Comparison of ENCODE assay signal across 8 cellular contexts in the genomic region with DNA sequence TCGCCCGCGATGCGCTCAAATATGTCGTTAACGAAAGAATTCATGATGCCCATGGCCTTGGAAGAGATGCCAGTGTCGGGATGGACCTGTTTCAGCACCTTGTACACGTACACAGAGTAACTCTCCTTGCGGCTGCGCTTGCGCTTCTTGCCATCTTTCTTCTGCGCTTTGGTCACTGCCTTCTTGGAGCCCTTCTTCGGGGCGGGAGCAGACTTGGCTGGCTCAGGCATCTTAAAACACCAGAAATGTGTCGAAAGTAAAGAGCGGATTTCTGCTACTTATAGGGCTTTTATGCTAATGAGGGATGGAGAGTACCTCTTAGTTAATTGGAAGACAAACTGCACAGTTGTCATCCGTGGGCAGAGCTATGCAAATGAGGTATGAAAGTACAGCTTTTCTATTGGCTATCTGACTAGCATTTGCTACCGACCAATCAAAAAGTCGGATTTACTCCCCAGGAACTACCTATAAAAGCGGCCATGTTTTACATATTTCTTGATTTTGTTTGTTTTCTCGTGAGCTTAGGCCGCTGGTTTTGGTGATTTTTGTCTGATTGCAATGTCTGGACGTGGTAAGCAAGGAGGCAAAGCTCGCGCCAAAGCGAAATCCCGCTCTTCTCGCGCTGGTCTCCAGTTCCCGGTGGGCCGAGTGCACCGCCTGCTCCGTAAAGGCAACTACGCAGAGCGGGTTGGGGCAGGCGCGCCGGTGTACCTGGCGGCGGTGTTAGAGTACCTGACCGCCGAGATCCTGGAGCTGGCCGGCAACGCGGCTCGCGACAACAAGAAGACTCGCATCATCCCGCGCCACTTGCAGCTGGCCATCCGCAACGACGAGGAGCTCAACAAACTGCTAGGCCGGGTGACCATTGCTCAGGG. TPM values are rescaled to one million over a fixed set of nuclear protein-coding genes. Genes with fewer than 3 reads are reported as not detected.
A peak's percentile ranks its signal among the peaks of the same experiment; 100 is the strongest.
DNase-seq lines count a peak whose midpoint lies in the region; ATAC-seq and TF ChIP-seq lines count a peak whose summit lies in the region.

No MANE protein-coding gene starts in this region.

- H3K27me3 ChIP-seq in H7 (ENCODE audit: control insufficient read depth, insufficient read depth, low read length) (no peaks in the 10 kb centered on the region), Loucy (ENCODE audit: insufficient read depth, low read length, poor library complexity, severe bottlenecking) (peaks cover 6% of the 10 kb centered on the region), RWPE2 (ENCODE audit: insufficient read depth, poor library complexity, severe bottlenecking) (no peaks in the 10 kb centered on the region)

- H3K9me2 ChIP-seq in Loucy (replicated peaks; ENCODE audit: low read depth, low read length) = no peaks in the 10 kb centered on the region

- H3K4me3 ChIP-seq in H7 (ENCODE audit: insufficient read depth, low read depth, low read length) (peak overlapping the region; percentile 95), Loucy (ENCODE audit: low read length, poor library complexity, severe bottlenecking) (peak overlapping the region; percentile 96), RWPE2 (ENCODE audit: severe bottlenecking) (peak overlapping the region; percentile 70), fibroblast of pulmonary artery (replicated peaks; ENCODE audit: low read depth, low read length) (peak overlapping the region; percentile 100)

- H4K20me1 ChIP-seq in Loucy (ENCODE audit: insufficient read depth, low read length, poor library complexity, severe bottlenecking) = peaks cover 14% of the 10 kb centered on the region

- ATAC-seq in RWPE2 (ENCODE audit: low read depth) (peak; percentile 74), natural killer cell (peak; percentile 81 to 94 (median 83))

- no peak overlapping the region for H2AFZ ChIP-seq in Loucy (ENCODE audit: low read length)

- H3K4me1 ChIP-seq in Loucy (ENCODE audit: insufficient read depth, low read length, poor library complexity, severe bottlenecking) = peaks cover 47% of the 10 kb centered on the region
- H3K4me1 ChIP-seq in RWPE2 (ENCODE audit: insufficient read depth, poor library complexity, severe bottlenecking) = peaks cover 19% of the 10 kb centered on the region

- TF ChIP-seq CTCF in Loucy (conservative IDR thresholded peaks at IDR 0.05; ENCODE audit: low read length) (no peak), RWPE2 (IDR thresholded peaks at IDR 0.05; ENCODE audit: poor library complexity, severe bottlenecking) (no peak), fibroblast of pulmonary artery (IDR thresholded peaks at IDR 0.05; ENCODE audit: low read length, missing control alignments) (no peak), natural killer cell (IDR thresholded peaks at IDR 0.05) (no peak)

- peaks cover 7% of the 10 kb centered on the region for H3K36me3 Mint-ChIP-seq in natural killer cell
- H3K36me3 Mint-ChIP-seq in stimulated activated naive CD8-positive, alpha-beta T cell treated with anti-CD3 and anti-CD28 coated beads, Interleukin-15, Interleukin-2, amounts not matched to agents 100 ng/mL and 50 ng/mL, for 24 hours (ENCODE audit: low read depth) = peaks cover 37% of the 10 kb centered on the region

- peak; percentile 99 for DNase-seq in ELR (ENCODE audit: low read depth)
- peak; percentile 89 for DNase-seq in H7
- peak; percentile 73 for DNase-seq in RWPE2 (ENCODE audit: low spot score)
- peak; percentile 90 for DNase-seq in activated effector memory CD4-positive, alpha-beta T cell treated with anti-CD3 and anti-CD28 coated beads, Interleukin-2, amount 50 U/mL, for 16 hours
- DNase-seq in fibroblast of pulmonary artery (ENCODE audit: low read depth) = peak; percentile 100
- DNase-seq in natural killer cell = peak; percentile 78

- peaks cover 48 to 58% of the 10 kb centered on the region in 2 donors for H3K4me1 Mint-ChIP-seq in natural killer cell
- H3K4me1 Mint-ChIP-seq in stimulated activated naive CD8-positive, alpha-beta T cell treated with anti-CD3 and anti-CD28 coated beads, Interleukin-15, Interleukin-2, amounts not matched to agents 100 ng/mL and 50 ng/mL, for 24 hours (ENCODE audit: low read depth) = peaks cover 59% of the 10 kb centered on the region

- H3K79me2 ChIP-seq in Loucy (ENCODE audit: insufficient read depth, low read length) = peaks cover 43% of the 10 kb centered on the region

- peak overlapping the region; percentile 98 to 100 for H3K27ac Mint-ChIP-seq in natural killer cell
- peak overlapping the region; percentile 99 for H3K27ac Mint-ChIP-seq in stimulated activated naive CD8-positive, alpha-beta T cell treated with anti-CD3 and anti-CD28 coated beads, Interleukin-15, Interleukin-2, amounts not matched to agents 100 ng/mL and 50 ng/mL, for 24 hours

- intact Hi-C loops in natural killer cell (cut with micrococcal nuclease) = loop anchor here (1.0 to 5.0 kb wide), 11 partner anchors 20 to 1685 kb away; partner anchors contain the start of gene HMGN4

- H3F3A ChIP-seq in Loucy (ENCODE audit: low read depth) = peaks cover 29% of the 10 kb centered on the region

- peak overlapping the region; percentile 87 for H3K4me2 ChIP-seq in Loucy (ENCODE audit: low read depth, low read length, poor library complexity, severe bottlenecking)

- no peaks in the 10 kb centered on the region for H3K9me3 Mint-ChIP-seq in natural killer cell
- H3K9me3 Mint-ChIP-seq in stimulated activated naive CD8-positive, alpha-beta T cell treated with anti-CD3 and anti-CD28 coated beads, Interleukin-15, Interleukin-2, amounts not matched to agents 100 ng/mL and 50 ng/mL, for 24 hours = no peaks in the 10 kb centered on the region

- H3K27ac ChIP-seq in RWPE2 (ENCODE audit: poor library complexity, severe bottlenecking) = peak overlapping the region; percentile 92

- peak overlapping the region; percentile 99 for H3K4me3 Mint-ChIP-seq in natural killer cell
- peak overlapping the region; percentile 99 for H3K4me3 Mint-ChIP-seq in stimulated activated naive CD8-positive, alpha-beta T cell treated with anti-CD3 and anti-CD28 coated beads, Interleukin-15, Interleukin-2, amounts not matched to agents 100 ng/mL and 50 ng/mL, for 24 hours

- H3K36me3 ChIP-seq in H7 (replicated peaks; ENCODE audit: control insufficient read depth, insufficient read depth, low read length) (no peaks in the 10 kb centered on the region; the same call in 1 of the 2 replicates), Loucy (ENCODE audit: insufficient read depth, low read length) (no peaks in the 10 kb centered on the region), RWPE2 (ENCODE audit: low read depth) (peaks cover 12% of the 10 kb centered on the region)

- H3K9me3 ChIP-seq in Loucy (ENCODE audit: insufficient read depth, low read depth, low read length) (no peaks in the 10 kb centered on the region), RWPE2 (ENCODE audit: severe bottlenecking) (no peaks in the 10 kb centered on the region)

- H3K9ac ChIP-seq in Loucy (ENCODE audit: low read depth, low read length, poor library complexity, severe bottlenecking) = peak overlapping the region; percentile 100

- H3K27me3 Mint-ChIP-seq in natural killer cell (ENCODE audit: low read depth in 2 of 2) = no peaks in the 10 kb centered on the region
- peaks cover 4% of the 10 kb centered on the region for H3K27me3 Mint-ChIP-seq in stimulated activated naive CD8-positive, alpha-beta T cell treated with anti-CD3 and anti-CD28 coated beads, Interleukin-15, Interleukin-2, amounts not matched to agents 100 ng/mL and 50 ng/mL, for 24 hours

RNA-seq across cellular contexts. Expression of gene HFE, which starts 36.7 kb away (rescaled TPM):
- 0.38 and 0.81 TPM in 2 replicates for total RNA-seq in H7 (2014; rRNA removed; shearing (Covaris generic))
- total RNA-seq in natural killer cell = 1 to 10 TPM; 1.5 to 2.3 (median 1.8) TPM

Comparison
In these comparisons a context has a peak if more than half of its experiments do, and no peak if none do; other contexts are left out.
1. Peak in every context shown above with its lines: DNase-seq, ATAC-seq, H3K4me3 ChIP-seq and H3K27ac ChIP-seq.